ENCODE assay signal across 21 cellular contexts in genomic region chr7:56077681-56078080, GRCh38.
"Had no signal": no experiment of that assay in that cellular context is flagged by ENCODE, and none has a peak within 500 bp of the region (broad histone marks: within the 10 kb centered on the region; RNA-seq: fewer than 3 reads in every experiment).

No MANE protein-coding gene starts in this region.

- DNase-seq: activated CD4-positive, alpha-beta T cell treated with anti-CD3 and anti-CD28 coated beads, Interleukin-2, amount 50 U/mL, for 1 hour; activated CD4-positive, CD25-positive, alpha-beta regulatory T cell treated with anti-CD3 and anti-CD28 coated beads, Interleukin-2, amount 50 U/mL, for 72 hours; activated CD8-positive, alpha-beta memory T cell treated with anti-CD3 and anti-CD28 coated beads, Interleukin-2, amount 50 U/mL, for 4 hours; activated gamma-delta T cell treated with Interleukin-2 at 50 U/mL for 16 hours; activated T-cell treated with anti-CD3 and anti-CD28 coated beads, Interleukin-2, amount 50 U/mL, for 72 hours; central memory CD4-positive, alpha-beta T cell; cortex of kidney; erythroblast; foreskin melanocyte; naive thymus-derived CD8-positive, alpha-beta T cell; SHP77; sigmoid colon; stimulated activated naive CD4-positive, alpha-beta T cell treated with Interleukin-2 at 50 U/mL for 16 hours; T-cell; T1000; trophoblast cell had no signal

- H3K9me3 Mint-ChIP-seq: activated T-cell treated with anti-CD3 and anti-CD28 coated beads, Interleukin-2, amount 50 U/mL, for 72 hours; memory B cell; naive thymus-derived CD8-positive, alpha-beta T cell; T-cell had no signal

- H3K36me3 Mint-ChIP-seq: activated naive CD8-positive, alpha-beta T cell had no signal

- H3K27me3 ChIP-seq: body of pancreas, ovary, sigmoid colon had no signal

- H3K9me3 ChIP-seq: body of pancreas, ovary, sigmoid colon had no signal

- H3K27ac ChIP-seq: body of pancreas, ovary, SK-N-MC had no signal

- H3K27ac Mint-ChIP-seq: activated naive CD8-positive, alpha-beta T cell; activated T-cell treated with anti-CD3 and anti-CD28 coated beads, Interleukin-2, amount 50 U/mL, for 72 hours; naive thymus-derived CD8-positive, alpha-beta T cell had no signal

- H3K27me3 Mint-ChIP-seq: activated naive CD8-positive, alpha-beta T cell; memory B cell; naive thymus-derived CD8-positive, alpha-beta T cell; T-cell had no signal

- H3K36me3 ChIP-seq: ovary had no signal

- H3K4me3 ChIP-seq: body of pancreas, ovary, sigmoid colon, SK-N-MC had no signal

- H3K4me3 Mint-ChIP-seq: activated naive CD8-positive, alpha-beta T cell; activated T-cell treated with anti-CD3 and anti-CD28 coated beads, Interleukin-2, amount 50 U/mL, for 72 hours; memory B cell; naive thymus-derived CD8-positive, alpha-beta T cell; T-cell had no signal
